20 cellular contexts compared by ENCODE assay signal in genomic region chr7:27367930-27368549, GRCh38.
A peak's percentile ranks its signal among the peaks of the same experiment; 100 is the strongest.
DNase-seq lines count a peak whose midpoint lies in the region; ATAC-seq, FAIRE-seq and TF ChIP-seq lines count a peak whose summit lies in the region.
"Had no signal": no experiment of that assay in that cellular context is flagged by ENCODE, and none has a peak within 500 bp of the region (broad histone marks: within the 10 kb centered on the region; RNA-seq: fewer than 3 reads in every experiment).

No MANE protein-coding gene starts in this region.

- no peaks in the 10 kb centered on the region for H3K4me1 ChIP-seq in naive thymus-derived CD4-positive, alpha-beta T cell (ENCODE audit: control insufficient read depth in 2 of 2, insufficient read depth in 2 of 2, low read length in 2 of 2)
- H3K4me1 ChIP-seq in uterus = peaks cover 0 to 4% of the 10 kb centered on the region in 2 donors

- intact Hi-C loops in naive thymus-derived CD4-positive, alpha-beta T cell (cut with micrococcal nuclease) = no loop called here
- intact Hi-C loops in uterus (cut with DNase I; ENCODE audit: low total_unique reads) = no loop called here

- H3K9me3 Mint-ChIP-seq in activated naive CD8-positive, alpha-beta T cell treated with anti-CD3 and anti-CD28 coated beads, Interleukin-2, amount 50 U/mL, for 24 hours = no peaks in the 10 kb centered on the region
- H3K9me3 Mint-ChIP-seq in activated naive CD8-positive, alpha-beta T cell treated with anti-CD3 and anti-CD28 coated beads for 36 hours = no peaks in the 10 kb centered on the region
- no peaks in the 10 kb centered on the region for H3K9me3 Mint-ChIP-seq in naive thymus-derived CD4-positive, alpha-beta T cell
- 0 out of 2 replicates have a peak, but pooled peaks cover 5% of the 10 kb centered on the region for H3K9me3 Mint-ChIP-seq in WTC11
- H3K9me3 Mint-ChIP-seq: CD8-positive, alpha-beta T cell; GM23338; IgD-negative memory B cell had no signal

- H3K9me3 ChIP-seq in naive thymus-derived CD4-positive, alpha-beta T cell (ENCODE audit: control insufficient read depth in 2 of 3, low read length in 3 of 3) = no peaks in the 10 kb centered on the region
- H3K9me3 ChIP-seq in uterus = no peaks in the 10 kb centered on the region

- no peaks in the 10 kb centered on the region for H3K36me3 Mint-ChIP-seq in activated naive CD8-positive, alpha-beta T cell treated with anti-CD3 and anti-CD28 coated beads, Interleukin-2, amount 50 U/mL, for 24 hours (ENCODE audit: low read depth)
- H3K36me3 Mint-ChIP-seq in activated naive CD8-positive, alpha-beta T cell treated with anti-CD3 and anti-CD28 coated beads for 36 hours = no peaks in the 10 kb centered on the region
- no peaks in the 10 kb centered on the region for H3K36me3 Mint-ChIP-seq in naive thymus-derived CD4-positive, alpha-beta T cell
- no peaks in the 10 kb centered on the region for H3K36me3 Mint-ChIP-seq in WTC11
- H3K36me3 Mint-ChIP-seq: CD8-positive, alpha-beta T cell; IgD-negative memory B cell had no signal

- POLR2A ChIA-PET in naive thymus-derived CD4-positive, alpha-beta T cell (lab: Charles Lee) = no interaction called here
- POLR2A ChIA-PET in WTC11 (lab: Charles Lee) = no interaction called here

- CTCF ChIA-PET in naive thymus-derived CD4-positive, alpha-beta T cell (lab: Charles Lee) = no interaction called here
- CTCF ChIA-PET in WTC11 (lab: Charles Lee) = no interaction called here

- H3K36me3 ChIP-seq in bronchial epithelial cell (ENCODE audit: control insufficient read depth, insufficient read depth, low read length) = no peaks in the 10 kb centered on the region
- no peaks in the 10 kb centered on the region for H3K36me3 ChIP-seq in naive thymus-derived CD4-positive, alpha-beta T cell (ENCODE audit: control insufficient read depth in 2 of 3, insufficient read depth in 3 of 3, low read length in 3 of 3)
- H3K36me3 ChIP-seq in uterus = no peaks in the 10 kb centered on the region

- no peak overlapping the region for H3K27ac Mint-ChIP-seq in activated naive CD8-positive, alpha-beta T cell treated with anti-CD3 and anti-CD28 coated beads, Interleukin-2, amount 50 U/mL, for 24 hours
- no peak overlapping the region for H3K27ac Mint-ChIP-seq in activated naive CD8-positive, alpha-beta T cell treated with anti-CD3 and anti-CD28 coated beads for 36 hours
- H3K27ac Mint-ChIP-seq in naive thymus-derived CD4-positive, alpha-beta T cell = no peak overlapping the region
- H3K27ac Mint-ChIP-seq in WTC11 = no peak overlapping the region
- H3K27ac Mint-ChIP-seq: CD8-positive, alpha-beta T cell; GM23338; IgD-negative memory B cell had no signal

- no peak for TF ChIP-seq CTCF in bronchial epithelial cell (IDR thresholded peaks at IDR 0.05; ENCODE audit: insufficient read depth, low read length, severe bottlenecking)
- TF ChIP-seq CTCF in uterus (IDR thresholded peaks at IDR 0.05) = no peak
- no peak for TF ChIP-seq CTCF in WTC11 (IDR thresholded peaks at IDR 0.05)

- DNase-seq in activated naive CD8-positive, alpha-beta T cell treated with anti-CD3 and anti-CD28 coated beads, Interleukin-2, amount 50 U/mL, for 24 hours = no peak
- DNase-seq in activated naive CD8-positive, alpha-beta T cell treated with anti-CD3 and anti-CD28 coated beads for 36 hours = no peak
- DNase-seq in bronchial epithelial cell (ENCODE audit: low read depth) (no peak), uterus (no peak), WTC11 (ENCODE audit: low spot score) (no peak), NCI-H2107 treated with DMSO at 0.1 percent for 48 hours (lab: John Stamatoyannopoulos, UW; ENCODE audit: unreplicated experiment) (no peak)
- no peak for DNase-seq in naive thymus-derived CD4-positive, alpha-beta T cell
- DNase-seq: 8988T; CD8-positive, alpha-beta T cell; DMS79 treated with DMSO at 0.1 percent for 48 hours; NCI-H1436; NCI-H2029; NCI-H2171 treated with DMSO at 0.1 percent for 48 hours; NCI-H446 treated with DMSO at 0.1 percent for 48 hours; NK-92 treated with Interleukin-12 subunit alpha and Interleukin-12 subunit beta, amount 100 ng/mL, for 24 hours; SHP77 treated with DMSO at 0.1 percent for 48 hours had no signal

- peak; percentile 33 for ATAC-seq in activated naive CD8-positive, alpha-beta T cell treated with anti-CD3 and anti-CD28 coated beads, Interleukin-2, amount 50 U/mL, for 24 hours
- ATAC-seq in naive thymus-derived CD4-positive, alpha-beta T cell = peak; percentile 29
- ATAC-seq in WTC11 (no peak), HG03354 (IDR thresholded peaks at IDR 0.05; ENCODE audit: poor library complexity, severe bottlenecking, unreplicated experiment) (no peak)
- ATAC-seq: CD8-positive, alpha-beta T cell had no signal

- H3K4me1 Mint-ChIP-seq in activated naive CD8-positive, alpha-beta T cell treated with anti-CD3 and anti-CD28 coated beads, Interleukin-2, amount 50 U/mL, for 24 hours = no peaks in the 10 kb centered on the region
- no peaks in the 10 kb centered on the region for H3K4me1 Mint-ChIP-seq in activated naive CD8-positive, alpha-beta T cell treated with anti-CD3 and anti-CD28 coated beads for 36 hours
- no peaks in the 10 kb centered on the region for H3K4me1 Mint-ChIP-seq in naive thymus-derived CD4-positive, alpha-beta T cell
- H3K4me1 Mint-ChIP-seq in WTC11 = peaks cover 8% of the 10 kb centered on the region

- H3K27ac ChIP-seq in naive thymus-derived CD4-positive, alpha-beta T cell (ENCODE audit: low read depth, low read length) = no peak overlapping the region
- H3K27ac ChIP-seq in uterus = peak overlapping the region; percentile 54 to 75

- H3K27me3 Mint-ChIP-seq in activated naive CD8-positive, alpha-beta T cell treated with anti-CD3 and anti-CD28 coated beads, Interleukin-2, amount 50 U/mL, for 24 hours = no peaks in the 10 kb centered on the region
- H3K27me3 Mint-ChIP-seq in activated naive CD8-positive, alpha-beta T cell treated with anti-CD3 and anti-CD28 coated beads for 36 hours = peaks cover 7% of the 10 kb centered on the region
- peaks cover 0 to 5% (median 4%) of the 10 kb centered on the region in 5 donors for H3K27me3 Mint-ChIP-seq in naive thymus-derived CD4-positive, alpha-beta T cell
- no peaks in the 10 kb centered on the region; the same call in 1 of the 2 replicates for H3K27me3 Mint-ChIP-seq in WTC11 (ENCODE audit: low read depth)

- TF ChIP-seq POLR2A in uterus (IDR thresholded peaks at IDR 0.05) = no peak

- FAIRE-seq in bronchial epithelial cell (lab: Jason Lieb, UNC) = peak; percentile 97
- FAIRE-seq: GM18507 had no signal

- H3K4me3 Mint-ChIP-seq in activated naive CD8-positive, alpha-beta T cell treated with anti-CD3 and anti-CD28 coated beads, Interleukin-2, amount 50 U/mL, for 24 hours = no peak overlapping the region
- H3K4me3 Mint-ChIP-seq in activated naive CD8-positive, alpha-beta T cell treated with anti-CD3 and anti-CD28 coated beads for 36 hours = no peak overlapping the region
- no peak overlapping the region for H3K4me3 Mint-ChIP-seq in naive thymus-derived CD4-positive, alpha-beta T cell
- H3K4me3 Mint-ChIP-seq in WTC11 = no peak overlapping the region
- H3K4me3 Mint-ChIP-seq: CD8-positive, alpha-beta T cell; GM23338; IgD-negative memory B cell had no signal

- no peaks in the 10 kb centered on the region for H3K27me3 ChIP-seq in bronchial epithelial cell (ENCODE audit: control insufficient read depth, insufficient read depth, low read length)
- no peaks in the 10 kb centered on the region for H3K27me3 ChIP-seq in naive thymus-derived CD4-positive, alpha-beta T cell (ENCODE audit: control insufficient read depth in 2 of 2, insufficient read depth in 2 of 2, low read length in 2 of 2)
- no peaks in the 10 kb centered on the region for H3K27me3 ChIP-seq in uterus

- H3K4me3 ChIP-seq in bronchial epithelial cell (ENCODE audit: low read depth, low read length) (no peak overlapping the region), uterus (no peak overlapping the region)
- H3K4me3 ChIP-seq in naive thymus-derived CD4-positive, alpha-beta T cell (ENCODE audit: low read length) = no peak overlapping the region
- H3K4me3 ChIP-seq: GM23338 had no signal

TF ChIP-seq in WTC11, 78 proteins besides CTCF, POLR2A, EP300 and RAD21:
- TF ChIP-seq MLX (CRISPR knock-in tag; IDR thresholded peaks at IDR 0.05) (no peak), OVOL2 (CRISPR knock-in tag; IDR thresholded peaks at IDR 0.05; ENCODE audit: borderline replicate concordance) (no peak), ERG (CRISPR knock-in tag; IDR thresholded peaks at IDR 0.05) (no peak), SOX15 (CRISPR knock-in tag; IDR thresholded peaks at IDR 0.05) (no peak), KAT7 (CRISPR knock-in tag; IDR thresholded peaks at IDR 0.05; ENCODE audit: borderline replicate concordance) (no peak), ZNF263 (CRISPR knock-in tag; IDR thresholded peaks at IDR 0.05; ENCODE audit: low read depth) (no peak), FOXK1 (CRISPR knock-in tag; IDR thresholded peaks at IDR 0.05) (no peak), RELA (CRISPR knock-in tag; IDR thresholded peaks at IDR 0.05; ENCODE audit: borderline replicate concordance) (no peak)

Comparison
In these comparisons a context has a peak if more than half of its experiments do, and no peak if none do; other contexts are left out.
1. ATAC-seq: peak in activated naive CD8-positive, alpha-beta T cell treated with anti-CD3 and anti-CD28 coated beads, Interleukin-2, amount 50 U/mL, for 24 hours (single experiment) and naive thymus-derived CD4-positive, alpha-beta T cell (single experiment); none in WTC11 (single experiment) and HG03354 (single experiment).